ENCODE assay signal across 8 cellular contexts in genomic region chr18:59900222-59901128, GRCh38. TPM values are rescaled to one million over a fixed set of nuclear protein-coding genes. Genes with fewer than 3 reads are reported as not detected.
DNase-seq lines count a peak whose midpoint lies in the region; ATAC-seq and TF ChIP-seq lines count a peak whose summit lies in the region.

No MANE protein-coding gene starts in this region.

- peak overlapping the region; percentile 88 for H3K4me3 ChIP-seq in suprapubic skin

- H3K27me3 ChIP-seq in suprapubic skin = no peaks in the 10 kb centered on the region

- no peaks in the 10 kb centered on the region for H3K27me3 Mint-ChIP-seq in natural killer cell (ENCODE audit: low read depth in 2 of 2)

- intact Hi-C loops in natural killer cell (cut with micrococcal nuclease) = loop anchor here (1.0 kb wide), 1 partner anchor 21 kb away; no protein-coding TSS in a partner anchor

- TF ChIP-seq POLR2A in erythroblast (IDR thresholded peaks at IDR 0.05; ENCODE audit: low read length) (peak; percentile 11), suprapubic skin (IDR thresholded peaks at IDR 0.05) (no peak)

- H3K27ac Mint-ChIP-seq in natural killer cell = peak overlapping the region; percentile 90 to 98

- H3K4me1 ChIP-seq in suprapubic skin = peaks cover 31% of the 10 kb centered on the region

- peak overlapping the region; percentile 97 for H3K4me3 Mint-ChIP-seq in natural killer cell

- no peaks in the 10 kb centered on the region for H3K36me3 ChIP-seq in suprapubic skin

- H3K9me3 ChIP-seq in suprapubic skin = no peaks in the 10 kb centered on the region

- TF ChIP-seq EP300 in suprapubic skin (IDR thresholded peaks at IDR 0.05) = no peak

- H3K9me3 Mint-ChIP-seq in natural killer cell = no peaks in the 10 kb centered on the region

- H3K27ac ChIP-seq in C4-2B = peak overlapping the region; percentile 78
- H3K27ac ChIP-seq in suprapubic skin = peak overlapping the region; percentile 92

- 2% methylated on average over 23 of the region's 51 CpGs for WGBS in suprapubic skin

- peak; percentile 31 for ATAC-seq in HG03439 (IDR thresholded peaks at IDR 0.05; ENCODE audit: unreplicated experiment)
- ATAC-seq in natural killer cell = peak; percentile 38 to 68 (median 43)

- TF ChIP-seq CTCF in C4-2B (conservative IDR thresholded peaks at IDR 0.05) (no peak), natural killer cell (IDR thresholded peaks at IDR 0.05) (no peak), suprapubic skin (IDR thresholded peaks at IDR 0.05) (no peak)

- DNase-seq in GM19238 (ENCODE audit: insufficient read length, low spot score) (peak; percentile 39), NCI-H82 (lab: John Stamatoyannopoulos, UW) (peak; percentile 78), erythroblast (lab: John Stamatoyannopoulos, UW) (peak; percentile 84 to 87), natural killer cell (peak; percentile 69), suprapubic skin (ENCODE audit: low spot score in 2 of 2) (peak in 1 of 2 donors; percentile 68)
- peak; percentile 85 for DNase-seq in activated CD8-positive, alpha-beta memory T cell treated with anti-CD3 and anti-CD28 coated beads for 24 hours

- peaks cover 52 to 54% of the 10 kb centered on the region in 2 donors for H3K4me1 Mint-ChIP-seq in natural killer cell

- peaks cover 12% of the 10 kb centered on the region for H3K36me3 Mint-ChIP-seq in natural killer cell

RNA-seq across cellular contexts. Expression of gene PMAIP1, which starts 0.7 kb away (rescaled TPM):
- total RNA-seq in natural killer cell = 100 to 1,000 TPM; 211 to 514 (median 264) TPM
- total RNA-seq in suprapubic skin = 10 to 100 TPM; 18.5 to 27.3 (median 23.8) TPM

Comparison
In these comparisons a context has a peak if more than half of its experiments do, and no peak if none do; other contexts are left out.
1. RNA of gene PMAIP1, which starts 0.7 kb away (total RNA-seq): 211 to 514 TPM in natural killer cell; 18.5 to 27.3 TPM in suprapubic skin; every median in the first group is over 4 times any median in the second.